8 cellular contexts compared by ENCODE assay signal in the genomic region with DNA sequence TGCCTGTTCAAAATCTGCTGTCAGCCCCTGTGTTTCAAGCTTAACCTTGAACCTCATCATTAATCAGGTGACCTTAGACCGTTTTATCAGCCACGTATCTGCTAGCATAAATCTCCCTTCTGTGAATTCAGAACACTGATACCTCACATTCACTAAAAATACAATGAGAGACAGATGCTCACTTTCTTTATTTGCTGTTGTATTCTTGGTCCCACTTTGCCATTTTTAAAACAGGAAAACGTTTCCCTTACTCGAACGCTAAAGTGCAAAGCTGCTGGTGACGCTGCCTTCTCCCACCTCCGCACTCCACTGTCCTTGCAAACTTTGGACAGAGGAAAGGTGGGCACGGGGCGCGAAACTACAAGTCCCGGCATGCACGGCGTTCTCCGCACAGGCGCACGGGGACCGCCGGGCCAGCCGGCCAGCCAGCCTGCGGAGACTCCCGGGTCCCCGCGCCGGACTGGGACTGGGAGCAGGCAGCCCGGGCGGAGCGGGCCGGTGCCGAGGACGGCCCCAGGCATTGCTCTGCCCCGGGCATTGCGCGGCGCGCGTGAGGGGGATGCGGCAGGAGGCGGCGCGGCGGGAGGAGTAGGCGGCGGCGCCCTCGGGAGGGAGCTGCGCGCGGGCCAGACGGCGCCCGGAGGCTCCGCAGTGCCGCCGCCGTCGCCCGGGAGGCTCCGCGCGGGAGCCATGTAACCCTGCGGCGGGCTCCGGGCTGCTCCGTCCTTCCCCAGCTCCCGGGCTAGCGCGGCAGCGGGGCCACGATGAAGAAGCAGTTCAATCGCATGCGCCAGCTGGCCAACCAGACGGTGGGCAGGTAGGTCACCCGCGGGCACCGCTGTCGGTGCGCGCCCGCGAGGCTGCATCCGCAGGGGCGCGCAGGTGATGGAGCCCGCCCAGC. TPM values are rescaled to one million over a fixed set of nuclear protein-coding genes. Genes with fewer than 3 reads are reported as not detected.
DNase-seq lines count a peak whose midpoint lies in the region; ATAC-seq and TF ChIP-seq lines count a peak whose summit lies in the region.

A gene with protein sequence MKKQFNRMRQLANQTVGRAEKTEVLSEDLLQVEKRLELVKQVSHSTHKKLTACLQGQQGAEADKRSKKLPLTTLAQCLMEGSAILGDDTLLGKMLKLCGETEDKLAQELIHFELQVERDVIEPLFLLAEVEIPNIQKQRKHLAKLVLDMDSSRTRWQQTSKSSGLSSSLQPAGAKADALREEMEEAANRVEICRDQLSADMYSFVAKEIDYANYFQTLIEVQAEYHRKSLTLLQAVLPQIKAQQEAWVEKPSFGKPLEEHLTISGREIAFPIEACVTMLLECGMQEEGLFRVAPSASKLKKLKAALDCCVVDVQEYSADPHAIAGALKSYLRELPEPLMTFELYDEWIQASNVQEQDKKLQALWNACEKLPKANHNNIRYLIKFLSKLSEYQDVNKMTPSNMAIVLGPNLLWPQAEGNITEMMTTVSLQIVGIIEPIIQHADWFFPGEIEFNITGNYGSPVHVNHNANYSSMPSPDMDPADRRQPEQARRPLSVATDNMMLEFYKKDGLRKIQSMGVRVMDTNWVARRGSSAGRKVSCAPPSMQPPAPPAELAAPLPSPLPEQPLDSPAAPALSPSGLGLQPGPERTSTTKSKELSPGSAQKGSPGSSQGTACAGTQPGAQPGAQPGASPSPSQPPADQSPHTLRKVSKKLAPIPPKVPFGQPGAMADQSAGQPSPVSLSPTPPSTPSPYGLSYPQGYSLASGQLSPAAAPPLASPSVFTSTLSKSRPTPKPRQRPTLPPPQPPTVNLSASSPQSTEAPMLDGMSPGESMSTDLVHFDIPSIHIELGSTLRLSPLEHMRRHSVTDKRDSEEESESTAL (plus strand): TSS at position 424 of the 901 bp plus-strand sequence. CDS start 341 bp downstream, at position 765.

- TF ChIP-seq CTCF in body of pancreas (IDR thresholded peaks at IDR 0.05) (no peak), retinal pigment epithelial cell (conservative IDR thresholded peaks at IDR 0.05; ENCODE audit: low read depth, low read length) (no peak)

- ATAC-seq in GM18870 (IDR thresholded peaks at IDR 0.05; ENCODE audit: unreplicated experiment): peak; percentile 55
- peak; percentile 69 for ATAC-seq in HG03060 (IDR thresholded peaks at IDR 0.05; ENCODE audit: low read depth, unreplicated experiment)
- peak; percentile 92 for ATAC-seq in body of pancreas

- intact Hi-C loops in body of pancreas (cut with DNase I): no loop called here

- peaks cover 8% of the 10 kb centered on the region for H3K4me1 ChIP-seq in body of pancreas

- H3K9me3 ChIP-seq in body of pancreas: no peaks in the 10 kb centered on the region

- H3K27ac ChIP-seq in body of pancreas: peak within 1 kb of the TSS; percentile 8 to 78 (median 62)

- peak; percentile 34 to 57 (median 39) for TF ChIP-seq POLR2A in body of pancreas (IDR thresholded peaks at IDR 0.05)

- H3K4me3 ChIP-seq in body of pancreas (peak within 1 kb of the TSS; percentile 23 to 77), iPS-11a (ENCODE audit: low read depth, low read length) (peak within 1 kb of the TSS; percentile 90), retinal pigment epithelial cell (ENCODE audit: low read length) (peak within 1 kb of the TSS; percentile 56)

- WGBS in body of pancreas, 2 donors: 0% methylated on average over 22 to 77 of the region's 84 CpGs

- no peaks in the 10 kb centered on the region for H3K27me3 ChIP-seq in body of pancreas

- H3K36me3 ChIP-seq in body of pancreas (replicated peaks in 1 of 2; ENCODE audit: insufficient read depth in 1 of 2, low read depth in 2 of 2): no peaks in the 10 kb centered on the region

- DNase-seq in C1 segment of cervical spinal cord (lab: John Stamatoyannopoulos, UW) (peak in 13 of 14 donors; percentile 6 to 65 (median 37)), NCI-H774 (lab: John Stamatoyannopoulos, UW) (peak; percentile 8), body of pancreas (peak; percentile 61 to 73 (median 69)), retinal pigment epithelial cell (ENCODE audit: low read depth) (peak; percentile 12), COLO829 (ENCODE audit: low spot score) (no peak)

RNA-seq across cellular contexts. Expression of the gene that starts here (rescaled TPM):
- 1 to 10 TPM; 5.7 to 6.3 TPM for total RNA-seq in body of pancreas
